ENCODE assay signal across 27 cellular contexts in the genomic region with DNA sequence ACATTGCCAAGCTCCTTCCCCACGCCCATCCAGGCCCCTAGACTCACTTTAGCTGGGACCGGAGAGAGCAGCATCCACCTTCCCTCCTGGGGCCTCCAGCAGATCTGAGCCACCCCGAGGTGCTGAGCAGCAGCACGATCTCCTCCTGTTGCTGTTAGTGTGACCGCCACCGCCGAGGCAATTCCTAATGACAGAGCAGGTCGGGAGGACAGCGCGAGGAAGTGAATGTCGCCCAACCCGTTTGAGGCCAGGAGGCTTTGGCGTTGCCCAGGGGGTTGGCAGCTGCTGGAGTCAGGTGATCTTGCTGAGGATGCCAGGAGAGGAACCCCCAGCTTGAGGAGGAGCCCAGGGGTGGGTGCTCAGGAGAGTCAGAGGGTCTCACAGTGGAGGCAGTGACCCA. TPM values are rescaled to one million over a fixed set of nuclear protein-coding genes. Genes with fewer than 3 reads are reported as not detected.
DNase-seq lines count a peak whose midpoint lies in the region; ATAC-seq and TF ChIP-seq lines count a peak whose summit lies in the region.
"Had no signal": no experiment of that assay in that cellular context is flagged by ENCODE, and none has a peak within 500 bp of the region (broad histone marks: within the 10 kb centered on the region; RNA-seq: fewer than 3 reads in every experiment).

A gene with protein sequence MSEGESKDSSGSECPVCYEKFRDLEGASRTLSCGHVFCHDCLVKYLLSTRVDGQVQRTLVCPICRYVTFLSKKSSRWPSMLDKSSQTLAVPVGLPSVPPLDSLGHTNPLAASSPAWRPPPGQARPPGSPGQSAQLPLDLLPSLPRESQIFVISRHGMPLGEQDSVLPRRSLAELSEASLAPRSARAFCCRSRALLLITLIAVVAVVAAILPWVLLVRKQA (minus strand): TSS at position 192 of the 400 bp plus-strand sequence. CDS start 4,366 bp downstream, outside the sequence.

- H3K4me3 Mint-ChIP-seq in activated naive CD8-positive, alpha-beta T cell treated with anti-CD3 and anti-CD28 coated beads, Interleukin-2, amount 10 ng/mL, durations not matched to agents 7 days and 5 days: no peak within 1 kb of the TSS
- H3K4me3 Mint-ChIP-seq in activated naive CD8-positive, alpha-beta T cell treated with anti-CD3 and anti-CD28 coated beads for 36 hours: no peak within 1 kb of the TSS
- H3K4me3 Mint-ChIP-seq in endothelial cell (ENCODE audit: unreplicated experiment) (no peak within 1 kb of the TSS), type B pancreatic cell (peak within 1 kb of the TSS; percentile 79)
- H3K4me3 Mint-ChIP-seq: activated naive CD8-positive, alpha-beta T cell; naive B cell; stimulated activated effector memory CD8-positive, alpha-beta T cell treated with anti-CD3 and anti-CD28 coated beads, Interleukin-12 subunit alpha, Interleukin-12 subunit beta, amount 100 ng/mL, for 72 hours; T-helper 17 cell had no signal

- no peak for ATAC-seq in activated naive CD8-positive, alpha-beta T cell treated with anti-CD3 and anti-CD28 coated beads, Interleukin-2, amount 10 ng/mL, durations not matched to agents 7 days and 5 days (ENCODE audit: low read depth)
- no peak for ATAC-seq in Right ventricle myocardium inferior
- ATAC-seq: HCT116; left cardiac atrium; stimulated activated effector memory CD8-positive, alpha-beta T cell treated with anti-CD3 and anti-CD28 coated beads, Interleukin-12 subunit alpha, Interleukin-12 subunit beta, amount 100 ng/mL, for 72 hours; T-helper 17 cell had no signal

- H3K27me3 Mint-ChIP-seq in activated naive CD8-positive, alpha-beta T cell treated with anti-CD3 and anti-CD28 coated beads, Interleukin-2, amount 10 ng/mL, durations not matched to agents 7 days and 5 days: peaks cover 41% of the 10 kb centered on the region
- H3K27me3 Mint-ChIP-seq in activated naive CD8-positive, alpha-beta T cell treated with anti-CD3 and anti-CD28 coated beads for 36 hours: peaks cover 17% of the 10 kb centered on the region
- no peaks in the 10 kb centered on the region for H3K27me3 Mint-ChIP-seq in endothelial cell (ENCODE audit: unreplicated experiment)
- H3K27me3 Mint-ChIP-seq in type B pancreatic cell: peaks cover 51% of the 10 kb centered on the region

- H3K4me1 Mint-ChIP-seq in activated naive CD8-positive, alpha-beta T cell treated with anti-CD3 and anti-CD28 coated beads, Interleukin-2, amount 10 ng/mL, durations not matched to agents 7 days and 5 days: peaks cover 16% of the 10 kb centered on the region
- H3K4me1 Mint-ChIP-seq in activated naive CD8-positive, alpha-beta T cell treated with anti-CD3 and anti-CD28 coated beads for 36 hours: peaks cover 9% of the 10 kb centered on the region
- H3K4me1 Mint-ChIP-seq in endothelial cell (ENCODE audit: unreplicated experiment) (peaks cover 8% of the 10 kb centered on the region), type B pancreatic cell (ENCODE audit: unreplicated experiment) (peaks cover 3% of the 10 kb centered on the region)

- H3K27ac Mint-ChIP-seq in activated naive CD8-positive, alpha-beta T cell treated with anti-CD3 and anti-CD28 coated beads, Interleukin-2, amount 10 ng/mL, durations not matched to agents 7 days and 5 days: peak within 1 kb of the TSS; percentile 56
- no peak within 1 kb of the TSS for H3K27ac Mint-ChIP-seq in activated naive CD8-positive, alpha-beta T cell treated with anti-CD3 and anti-CD28 coated beads for 36 hours
- H3K27ac Mint-ChIP-seq in endothelial cell (ENCODE audit: unreplicated experiment) (peak within 1 kb of the TSS; percentile 33), type B pancreatic cell (peak within 1 kb of the TSS; percentile 86)
- H3K27ac Mint-ChIP-seq: activated naive CD8-positive, alpha-beta T cell; stimulated activated effector memory CD8-positive, alpha-beta T cell treated with anti-CD3 and anti-CD28 coated beads, Interleukin-12 subunit alpha, Interleukin-12 subunit beta, amount 100 ng/mL, for 72 hours; T-helper 17 cell had no signal

- no peak for TF ChIP-seq CTCF in endothelial cell (IDR thresholded peaks at IDR 0.05; ENCODE audit: unreplicated experiment)
- no peak for TF ChIP-seq CTCF in type B pancreatic cell (conservative IDR thresholded peaks at IDR 0.05)

- POLR2A ChIA-PET in activated naive CD8-positive, alpha-beta T cell treated with anti-CD3 and anti-CD28 coated beads, Interleukin-2, amount 10 ng/mL, durations not matched to agents 7 days and 5 days (lab: Charles Lee): no interaction called here

- H3K9me3 Mint-ChIP-seq in activated naive CD8-positive, alpha-beta T cell treated with anti-CD3 and anti-CD28 coated beads, Interleukin-2, amount 10 ng/mL, durations not matched to agents 7 days and 5 days: peaks cover 3% of the 10 kb centered on the region
- H3K9me3 Mint-ChIP-seq in activated naive CD8-positive, alpha-beta T cell treated with anti-CD3 and anti-CD28 coated beads for 36 hours: no peaks in the 10 kb centered on the region
- H3K9me3 Mint-ChIP-seq in endothelial cell (ENCODE audit: unreplicated experiment) (no peaks in the 10 kb centered on the region), type B pancreatic cell (no peaks in the 10 kb centered on the region)
- H3K9me3 Mint-ChIP-seq: stimulated activated effector memory CD8-positive, alpha-beta T cell treated with anti-CD3 and anti-CD28 coated beads, Interleukin-12 subunit alpha, Interleukin-12 subunit beta, amount 100 ng/mL, for 72 hours had no signal

- no peak for TF ChIP-seq EP300 in Ishikawa (IDR thresholded peaks at IDR 0.05; ENCODE audit: borderline replicate concordance)

- intact Hi-C loops in Right ventricle myocardium inferior (cut with DNase I): no loop called here

- no peak for TF ChIP-seq RAD21 in Ishikawa (IDR thresholded peaks at IDR 0.05; ENCODE audit: low read depth)

- DNase-seq in activated naive CD8-positive, alpha-beta T cell treated with anti-CD3 and anti-CD28 coated beads, Interleukin-2, amount 10 ng/mL, durations not matched to agents 7 days and 5 days: no peak
- no peak for DNase-seq in activated naive CD8-positive, alpha-beta T cell treated with anti-CD3 and anti-CD28 coated beads for 36 hours
- no peak for DNase-seq in endothelial cell (ENCODE audit: low spot score)
- DNase-seq in type B pancreatic cell (ENCODE audit: extremely low spot score, unreplicated experiment): no peak
- no peak for DNase-seq in NCI-H1694 treated with DMSO at 0.1 percent for 48 hours (lab: John Stamatoyannopoulos, UW)
- DNase-seq in Right ventricle myocardium inferior (ENCODE audit: missing footprints): no peak
- DNase-seq: activated CD4-positive, alpha-beta T cell treated with anti-CD3 and anti-CD28 coated beads for 48 hours; C1 segment of cervical spinal cord; cerebellar nuclear complex; left cardiac atrium; naive B cell; NCI-H1105; NCI-H2107; NCI-H524 treated with DMSO at 0.1 percent for 48 hours; RPMI8226; stimulated activated CD4-positive, alpha-beta T cell treated with anti-CD3 and anti-CD28 coated beads, Interleukin-2, amount 100 ng/mL, for 48 hours; T-helper 17 cell; uterus had no signal

- peaks cover 6% of the 10 kb centered on the region for H3K36me3 Mint-ChIP-seq in activated naive CD8-positive, alpha-beta T cell treated with anti-CD3 and anti-CD28 coated beads, Interleukin-2, amount 10 ng/mL, durations not matched to agents 7 days and 5 days
- H3K36me3 Mint-ChIP-seq in activated naive CD8-positive, alpha-beta T cell treated with anti-CD3 and anti-CD28 coated beads for 36 hours: no peaks in the 10 kb centered on the region
- no peaks in the 10 kb centered on the region for H3K36me3 Mint-ChIP-seq in endothelial cell (ENCODE audit: low read depth, unreplicated experiment)
- H3K36me3 Mint-ChIP-seq in type B pancreatic cell: no peaks in the 10 kb centered on the region
- H3K36me3 Mint-ChIP-seq: activated naive CD8-positive, alpha-beta T cell; naive B cell; stimulated activated effector memory CD8-positive, alpha-beta T cell treated with anti-CD3 and anti-CD28 coated beads, Interleukin-12 subunit alpha, Interleukin-12 subunit beta, amount 100 ng/mL, for 72 hours had no signal

TF ChIP-seq in Ishikawa, 13 proteins besides CTCF, POLR2A, EP300 and RAD21:
- TF ChIP-seq, protein P1, sequence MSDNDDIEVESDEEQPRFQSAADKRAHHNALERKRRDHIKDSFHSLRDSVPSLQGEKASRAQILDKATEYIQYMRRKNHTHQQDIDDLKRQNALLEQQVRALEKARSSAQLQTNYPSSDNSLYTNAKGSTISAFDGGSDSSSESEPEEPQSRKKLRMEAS (IDR thresholded peaks at IDR 0.05): 0 out of 2 replicates have a peak, but pooled peaks have one; percentile 19
- TF ChIP-seq FOXM1 (IDR thresholded peaks at IDR 0.05; ENCODE audit: borderline replicate concordance, low read depth): no peak
- TF ChIP-seq NFIC (IDR thresholded peaks at IDR 0.05): 0 out of 2 replicates have a peak, but pooled peaks have one; percentile 31

RNA-seq across cellular contexts. Expression of the gene that starts here (rescaled TPM):
- total RNA-seq in activated naive CD8-positive, alpha-beta T cell treated with anti-CD3 and anti-CD28 coated beads, Interleukin-2, amount 10 ng/mL, durations not matched to agents 7 days and 5 days: under 1 TPM; 0.30 to 0.31 TPM
- total RNA-seq in activated naive CD8-positive, alpha-beta T cell treated with anti-CD3 and anti-CD28 coated beads for 36 hours: under 1 TPM; 0.14 to 0.22 TPM
- total RNA-seq in endothelial cell (ENCODE audit: unreplicated experiment) (not detected), type B pancreatic cell (ENCODE audit: low replicate concordance) (0.24 and 1.1 TPM in 2 replicates), Right ventricle myocardium inferior (not detected)
- total RNA-seq: astrocyte, frontal cortex, left cardiac atrium, mesenteric fat pad, omental fat pad, renal cortical epithelial cell, uterus had no signal
